ENCODE assay signal across 29 cellular contexts in the genomic region with DNA sequence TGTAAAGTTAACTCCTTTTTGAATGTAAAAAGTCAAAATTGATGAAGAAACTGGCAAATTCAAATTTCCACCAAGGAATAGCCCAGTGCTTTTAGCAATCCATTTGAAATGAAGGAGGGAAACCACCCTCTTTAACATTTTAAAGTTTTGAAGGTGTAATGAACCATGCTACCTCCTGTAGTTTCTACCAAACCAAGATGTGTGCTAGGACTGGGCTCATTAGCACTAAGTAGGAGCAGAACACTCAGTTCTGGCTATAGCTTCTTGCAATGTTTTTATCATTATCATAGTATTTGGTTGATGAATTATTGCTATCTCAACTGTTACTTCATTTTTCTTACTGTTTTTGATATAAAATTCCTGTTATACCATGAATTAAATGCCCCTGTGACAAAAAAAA.
"Had no signal": no experiment of that assay in that cellular context is flagged by ENCODE, and none has a peak within 500 bp of the region (broad histone marks: within the 10 kb centered on the region; RNA-seq: fewer than 3 reads in every experiment).

No MANE protein-coding gene starts in this region.

- H3K27ac ChIP-seq: brain microvascular endothelial cell, esophagus muscularis mucosa, gastroesophageal sphincter, heart right ventricle had no signal

- H3K27me3 ChIP-seq: brain microvascular endothelial cell, esophagus muscularis mucosa, gastroesophageal sphincter, heart right ventricle had no signal

- H3K4me3 Mint-ChIP-seq: activated CD4-positive, alpha-beta T cell treated with anti-CD3 and anti-CD28 coated beads, Interleukin-2, amount 10 ng/mL, durations not matched to agents 7 days and 5 days; activated CD8-positive, alpha-beta T cell treated with anti-CD3 and anti-CD28 coated beads for 36 hours; activated naive CD8-positive, alpha-beta T cell; activated T-cell treated with anti-CD3 and anti-CD28 coated beads, Interleukin-2, amount 50 U/mL, for 4 hours; activated T-helper 17 cell treated with anti-CD3 and anti-CD28 coated beads, Interleukin-2, amount 50 U/mL, for 72 hours; central memory CD8-positive, alpha-beta T cell; effector memory CD8-positive, alpha-beta T cell; T-helper 1 cell treated with Interleukin-12 subunit alpha and Interleukin-12 subunit beta and Interleukin-4 antibody, amounts not matched to agents 30 μg/mL and 1 μg/mL, for 36 hours had no signal

- H3K4me3 ChIP-seq: esophagus muscularis mucosa, gastroesophageal sphincter, heart right ventricle had no signal

- H3K27me3 Mint-ChIP-seq: activated CD4-positive, alpha-beta T cell treated with anti-CD3 and anti-CD28 coated beads, Interleukin-2, amount 10 ng/mL, durations not matched to agents 7 days and 5 days; activated CD8-positive, alpha-beta T cell treated with anti-CD3 and anti-CD28 coated beads for 36 hours; activated naive CD8-positive, alpha-beta T cell; activated T-helper 17 cell treated with anti-CD3 and anti-CD28 coated beads, Interleukin-2, amount 50 U/mL, for 72 hours; central memory CD8-positive, alpha-beta T cell; effector memory CD8-positive, alpha-beta T cell had no signal

- H3K4me1 Mint-ChIP-seq: activated CD4-positive, alpha-beta T cell treated with anti-CD3 and anti-CD28 coated beads, Interleukin-2, amount 10 ng/mL, durations not matched to agents 7 days and 5 days; activated T-helper 17 cell treated with anti-CD3 and anti-CD28 coated beads, Interleukin-2, amount 50 U/mL, for 72 hours; central memory CD8-positive, alpha-beta T cell had no signal

- H3K4me1 ChIP-seq: esophagus muscularis mucosa, gastroesophageal sphincter, heart right ventricle had no signal

- DNase-seq: activated CD4-positive, alpha-beta T cell treated with anti-CD3 and anti-CD28 coated beads for 1 hour; activated CD4-positive, alpha-beta T cell treated with anti-CD3 and anti-CD28 coated beads for 4 hours; activated CD4-positive, alpha-beta T cell treated with anti-CD3 and anti-CD28 coated beads, Interleukin-2, amount 10 ng/mL, durations not matched to agents 7 days and 5 days; activated CD4-positive, alpha-beta T cell treated with anti-CD3 and anti-CD28 coated beads, Interleukin-2, amount 50 U/mL, for 48 hours; activated CD8-positive, alpha-beta memory T cell treated with anti-CD3 and anti-CD28 coated beads for 24 hours; activated CD8-positive, alpha-beta T cell treated with anti-CD3 and anti-CD28 coated beads for 36 hours; activated effector memory CD4-positive, alpha-beta T cell treated with Interleukin-2 at 50 U/mL for 16 hours; activated gamma-delta T cell treated with Interleukin-2 at 50 U/mL for 16 hours; activated naive CD4-positive, alpha-beta T cell treated with anti-CD3 and anti-CD28 coated beads, Interleukin-2, amount 50 U/mL, for 16 hours; activated naive CD4-positive, alpha-beta T cell treated with Interleukin-2 at 50 U/mL for 16 hours; activated T-cell treated with anti-CD3 and anti-CD28 coated beads, Interleukin-2, amount 50 U/mL, for 4 hours; amniotic stem cell; anterior cingulate cortex; brain microvascular endothelial cell; cortex of kidney; dermis blood vessel endothelial cell; effector CD4-positive, alpha-beta T cell; effector memory CD8-positive, alpha-beta T cell; erythroblast; foreskin melanocyte; heart right ventricle; hippocampal formation; T-helper 9 cell had no signal

- ATAC-seq: activated CD8-positive, alpha-beta T cell treated with anti-CD3 and anti-CD28 coated beads for 36 hours; activated T-cell treated with anti-CD3 and anti-CD28 coated beads, Interleukin-2, amount 50 U/mL, for 4 hours; activated T-helper 17 cell treated with anti-CD3 and anti-CD28 coated beads, Interleukin-2, amount 50 U/mL, for 72 hours; effector memory CD8-positive, alpha-beta T cell; gastroesophageal sphincter; heart right ventricle had no signal

- H3K9me3 Mint-ChIP-seq: activated CD4-positive, alpha-beta T cell treated with anti-CD3 and anti-CD28 coated beads, Interleukin-2, amount 10 ng/mL, durations not matched to agents 7 days and 5 days had no signal

- H3K27ac Mint-ChIP-seq: activated CD4-positive, alpha-beta T cell treated with anti-CD3 and anti-CD28 coated beads, Interleukin-2, amount 10 ng/mL, durations not matched to agents 7 days and 5 days; activated CD8-positive, alpha-beta T cell treated with anti-CD3 and anti-CD28 coated beads for 36 hours; activated naive CD8-positive, alpha-beta T cell; activated T-helper 17 cell treated with anti-CD3 and anti-CD28 coated beads, Interleukin-2, amount 50 U/mL, for 72 hours; effector memory CD8-positive, alpha-beta T cell; T-helper 1 cell treated with Interleukin-12 subunit alpha and Interleukin-12 subunit beta and Interleukin-4 antibody, amounts not matched to agents 30 μg/mL and 1 μg/mL, for 36 hours had no signal

- H3K36me3 Mint-ChIP-seq: activated naive CD8-positive, alpha-beta T cell had no signal

- H3K36me3 ChIP-seq: brain microvascular endothelial cell, esophagus muscularis mucosa, heart right ventricle had no signal
